21 cellular contexts compared by ENCODE assay signal in the genomic region with DNA sequence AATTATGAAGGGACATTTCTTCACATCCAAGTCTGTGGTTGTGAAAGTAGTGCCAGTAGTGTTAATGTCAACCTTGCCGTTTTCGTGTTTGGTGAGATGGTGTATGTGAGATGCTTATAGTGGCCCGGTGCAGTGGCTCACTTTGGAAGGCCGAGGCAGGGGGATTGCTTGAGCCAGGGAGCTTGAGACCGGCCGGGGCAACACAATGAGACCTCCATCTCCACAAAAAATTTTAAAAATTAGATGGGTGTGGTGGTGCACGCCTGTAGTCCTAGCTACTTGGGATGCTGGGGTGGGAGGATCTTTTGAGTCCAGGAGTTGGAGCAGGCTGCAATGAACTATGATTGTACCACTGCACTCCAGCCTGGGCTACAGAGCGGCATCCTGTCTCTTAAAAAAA. TPM values are rescaled to one million over a fixed set of nuclear protein-coding genes. Genes with fewer than 3 reads are reported as not detected.
DNase-seq lines count a peak whose midpoint lies in the region; ATAC-seq and TF ChIP-seq lines count a peak whose summit lies in the region.
"Had no signal": no experiment of that assay in that cellular context is flagged by ENCODE, and none has a peak within 500 bp of the region (broad histone marks: within the 10 kb centered on the region; RNA-seq: fewer than 3 reads in every experiment).

No MANE protein-coding gene starts in this region.

- H3K36me3 Mint-ChIP-seq in GM23338 (ENCODE audit: low read depth): no peaks in the 10 kb centered on the region
- H3K36me3 Mint-ChIP-seq: CD4-positive, CD25-positive, alpha-beta regulatory T cell; CD8-positive, alpha-beta T cell had no signal

- H3K9me3 ChIP-seq in BLaER1 (no peaks in the 10 kb centered on the region), tibial artery (no peaks in the 10 kb centered on the region)
- H3K9me3 ChIP-seq: A549, BE2C, Caco-2 had no signal

- peak overlapping the region; percentile 55; the same call in 1 of the 2 replicates for H3K4me3 ChIP-seq in BLaER1
- no peak overlapping the region for H3K4me3 ChIP-seq in GM23338
- H3K4me3 ChIP-seq in tibial artery: no peak overlapping the region
- H3K4me3 ChIP-seq: A549 had no signal

- no peaks in the 10 kb centered on the region for H3F3A ChIP-seq in GM23338 (replicated peaks; ENCODE audit: low read depth)

- intact Hi-C loops in tibial artery (cut with DNase I; ENCODE audit: low total_unique reads): no loop called here

- H4K20me1 ChIP-seq in BLaER1 (no peaks in the 10 kb centered on the region), GM23338 (replicated peaks; ENCODE audit: insufficient read depth) (no peaks in the 10 kb centered on the region)

- H3K27me3 ChIP-seq in BLaER1 (no peaks in the 10 kb centered on the region), GM23338 (ENCODE audit: insufficient read depth) (no peaks in the 10 kb centered on the region), tibial artery (no peaks in the 10 kb centered on the region)

- DNase-seq in GM23338 (ENCODE audit: low spot score) (no peak), left lobe of liver (ENCODE audit: low spot score) (peak; percentile 7), tibial artery (peak in 1 of 2 donors; percentile 49)
- no peak for DNase-seq in activated CD4-positive, alpha-beta T cell treated with anti-CD3 and anti-CD28 coated beads for 4 hours
- DNase-seq: 8988T; ACHN; AML-193; BE2C; Caco-2; CD4-positive, CD25-positive, alpha-beta regulatory T cell; CD8-positive, alpha-beta T cell; DMS153; DND-41; H9 had no signal

- no peaks in the 10 kb centered on the region for H3K79me2 ChIP-seq in GM23338 (replicated peaks; ENCODE audit: insufficient read depth)

- H2AFZ ChIP-seq in GM23338: no peak overlapping the region; the same call in 1 of the 2 replicates

- no peaks in the 10 kb centered on the region for H3K36me3 ChIP-seq in BLaER1
- no peaks in the 10 kb centered on the region for H3K36me3 ChIP-seq in GM23338 (ENCODE audit: insufficient read depth)
- H3K36me3 ChIP-seq in tibial artery: no peaks in the 10 kb centered on the region
- H3K36me3 ChIP-seq: BE2C had no signal

- H3K9ac ChIP-seq in BLaER1: no peak overlapping the region

- peak overlapping the region; percentile 39; the same call in 1 of the 2 replicates for H3K27ac ChIP-seq in BLaER1
- no peak overlapping the region for H3K27ac ChIP-seq in GM23338 (ENCODE audit: low read depth)
- peak overlapping the region; percentile 81 to 86 for H3K27ac ChIP-seq in tibial artery
- H3K27ac ChIP-seq: A549, C4-2B had no signal

- H3K9me2 ChIP-seq in GM23338 (ENCODE audit: insufficient read depth): no peaks in the 10 kb centered on the region

- H3K4me1 Mint-ChIP-seq in GM23338: peaks cover 50% of the 10 kb centered on the region

- peak overlapping the region; percentile 18; the same call in 1 of the 2 replicates for H3K27ac Mint-ChIP-seq in GM23338
- H3K27ac Mint-ChIP-seq: CD8-positive, alpha-beta T cell had no signal

- no peak for TF ChIP-seq CTCF in GM23338 (conservative IDR thresholded peaks at IDR 0.05; ENCODE audit: low read depth in 2 of 2)
- TF ChIP-seq CTCF in tibial artery (IDR thresholded peaks at IDR 0.05): no peak

- H3K4me1 ChIP-seq in BLaER1: peaks cover 56% of the 10 kb centered on the region
- H3K4me1 ChIP-seq in GM23338 (ENCODE audit: insufficient read depth): peaks cover 26% of the 10 kb centered on the region
- H3K4me1 ChIP-seq in tibial artery: peaks cover 0 to 37% (median 15%) of the 10 kb centered on the region in 4 donors
- H3K4me1 ChIP-seq: A549, BE2C, Caco-2 had no signal

- ATAC-seq in GM23338 (no peak), left lobe of liver (no peak), GM21381 (IDR thresholded peaks at IDR 0.05; ENCODE audit: unreplicated experiment) (no peak), HG02588 (IDR thresholded peaks at IDR 0.05; ENCODE audit: unreplicated experiment) (no peak)
- ATAC-seq: A549; CD8-positive, alpha-beta T cell; HCT116 had no signal

- H3K9me3 Mint-ChIP-seq in GM23338: no peaks in the 10 kb centered on the region
- H3K9me3 Mint-ChIP-seq: CD8-positive, alpha-beta T cell; H9 had no signal

- peaks cover 4% of the 10 kb centered on the region for H3K27me3 Mint-ChIP-seq in GM23338 (ENCODE audit: insufficient read depth, low read depth, poor library complexity)

- H3K4me3 Mint-ChIP-seq in GM23338: no peak overlapping the region
- H3K4me3 Mint-ChIP-seq: CD4-positive, CD25-positive, alpha-beta regulatory T cell; CD8-positive, alpha-beta T cell; H9 had no signal

- H3K4me2 ChIP-seq in BLaER1: peak overlapping the region; percentile 85
- no peak overlapping the region for H3K4me2 ChIP-seq in GM23338
- H3K4me2 ChIP-seq: A549 had no signal

TF ChIP-seq in GM23338, 12 proteins besides CTCF, POLR2A, EP300 and RAD21 (continues in another document):
- no peak for TF ChIP-seq JUNB (IDR thresholded peaks at IDR 0.05; ENCODE audit: unreplicated experiment)
- TF ChIP-seq POLR2AphosphoS5 (IDR thresholded peaks at IDR 0.05; ENCODE audit: low read depth): no peak
- TF ChIP-seq, protein P1, sequence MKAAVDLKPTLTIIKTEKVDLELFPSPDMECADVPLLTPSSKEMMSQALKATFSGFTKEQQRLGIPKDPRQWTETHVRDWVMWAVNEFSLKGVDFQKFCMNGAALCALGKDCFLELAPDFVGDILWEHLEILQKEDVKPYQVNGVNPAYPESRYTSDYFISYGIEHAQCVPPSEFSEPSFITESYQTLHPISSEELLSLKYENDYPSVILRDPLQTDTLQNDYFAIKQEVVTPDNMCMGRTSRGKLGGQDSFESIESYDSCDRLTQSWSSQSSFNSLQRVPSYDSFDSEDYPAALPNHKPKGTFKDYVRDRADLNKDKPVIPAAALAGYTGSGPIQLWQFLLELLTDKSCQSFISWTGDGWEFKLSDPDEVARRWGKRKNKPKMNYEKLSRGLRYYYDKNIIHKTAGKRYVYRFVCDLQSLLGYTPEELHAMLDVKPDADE (IDR thresholded peaks at IDR 0.05): no peak
- no peak for TF ChIP-seq ZNF331 (CRISPR knock-in tag; IDR thresholded peaks at IDR 0.05; ENCODE audit: low read depth)
- no peak for TF ChIP-seq ZNF114 (CRISPR knock-in tag; IDR thresholded peaks at IDR 0.05)
- no peak for TF ChIP-seq EZH2phosphoT487 (IDR thresholded peaks at IDR 0.05; ENCODE audit: unreplicated experiment)
- no peak for TF ChIP-seq STAT1 (IDR thresholded peaks at IDR 0.05; ENCODE audit: unreplicated experiment)
- TF ChIP-seq, protein P2, sequence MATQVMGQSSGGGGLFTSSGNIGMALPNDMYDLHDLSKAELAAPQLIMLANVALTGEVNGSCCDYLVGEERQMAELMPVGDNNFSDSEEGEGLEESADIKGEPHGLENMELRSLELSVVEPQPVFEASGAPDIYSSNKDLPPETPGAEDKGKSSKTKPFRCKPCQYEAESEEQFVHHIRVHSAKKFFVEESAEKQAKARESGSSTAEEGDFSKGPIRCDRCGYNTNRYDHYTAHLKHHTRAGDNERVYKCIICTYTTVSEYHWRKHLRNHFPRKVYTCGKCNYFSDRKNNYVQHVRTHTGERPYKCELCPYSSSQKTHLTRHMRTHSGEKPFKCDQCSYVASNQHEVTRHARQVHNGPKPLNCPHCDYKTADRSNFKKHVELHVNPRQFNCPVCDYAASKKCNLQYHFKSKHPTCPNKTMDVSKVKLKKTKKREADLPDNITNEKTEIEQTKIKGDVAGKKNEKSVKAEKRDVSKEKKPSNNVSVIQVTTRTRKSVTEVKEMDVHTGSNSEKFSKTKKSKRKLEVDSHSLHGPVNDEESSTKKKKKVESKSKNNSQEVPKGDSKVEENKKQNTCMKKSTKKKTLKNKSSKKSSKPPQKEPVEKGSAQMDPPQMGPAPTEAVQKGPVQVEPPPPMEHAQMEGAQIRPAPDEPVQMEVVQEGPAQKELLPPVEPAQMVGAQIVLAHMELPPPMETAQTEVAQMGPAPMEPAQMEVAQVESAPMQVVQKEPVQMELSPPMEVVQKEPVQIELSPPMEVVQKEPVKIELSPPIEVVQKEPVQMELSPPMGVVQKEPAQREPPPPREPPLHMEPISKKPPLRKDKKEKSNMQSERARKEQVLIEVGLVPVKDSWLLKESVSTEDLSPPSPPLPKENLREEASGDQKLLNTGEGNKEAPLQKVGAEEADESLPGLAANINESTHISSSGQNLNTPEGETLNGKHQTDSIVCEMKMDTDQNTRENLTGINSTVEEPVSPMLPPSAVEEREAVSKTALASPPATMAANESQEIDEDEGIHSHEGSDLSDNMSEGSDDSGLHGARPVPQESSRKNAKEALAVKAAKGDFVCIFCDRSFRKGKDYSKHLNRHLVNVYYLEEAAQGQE (IDR thresholded peaks at IDR 0.05; ENCODE audit: unreplicated experiment): no peak
- no peak for TF ChIP-seq EZH2 (IDR thresholded peaks at IDR 0.05; ENCODE audit: low read depth, unreplicated experiment)
- no peak for TF ChIP-seq CREB1 (CRISPR knock-in tag; IDR thresholded peaks at IDR 0.05; ENCODE audit: low read depth)
- TF ChIP-seq NANOG (IDR thresholded peaks at IDR 0.05; ENCODE audit: borderline replicate concordance): no peak

RNA-seq across cellular contexts. Expression of a gene that starts 37.4 kb away (rescaled TPM):
- total RNA-seq in GM23338 (2014; rRNA removed; shearing (Covaris generic)): 0.12 TPM in 1 of 2 replicates, not detected in the other
- polyA plus RNA-seq in GM23338 (2016; fragmentation: Nextera tagmentation; extraction: Ambion mirVana): not detected in 2 replicates
- 0.23 TPM for total RNA-seq in left lobe of liver
- total RNA-seq: CD4-positive, CD25-positive, alpha-beta regulatory T cell; CD8-positive, alpha-beta T cell; H4; H9 had no signal

RNA-seq across cellular contexts. Expression of a gene that starts 47.2 kb away (rescaled TPM):
- total RNA-seq in GM23338 (2014; rRNA removed; shearing (Covaris generic)): 91.3 and 91.4 TPM in 2 replicates
- 228 and 230 TPM in 2 replicates for polyA plus RNA-seq in GM23338 (2016; fragmentation: Nextera tagmentation; extraction: Ambion mirVana)
- 28.8 TPM for total RNA-seq in left lobe of liver

RNA-seq across cellular contexts. Expression of a gene that starts 48.1 kb away (rescaled TPM):
- 339 and 346 TPM in 2 replicates for total RNA-seq in GM23338 (2014; rRNA removed; shearing (Covaris generic))
- polyA plus RNA-seq in GM23338 (2016; fragmentation: Nextera tagmentation; extraction: Ambion mirVana): 200 and 222 TPM in 2 replicates
- 58.1 TPM for total RNA-seq in left lobe of liver

RNA-seq across cellular contexts. Expression of a gene that starts 53.3 kb away (rescaled TPM):
- total RNA-seq in GM23338 (2014; rRNA removed; shearing (Covaris generic)): 0.03 and 0.08 TPM in 2 replicates
- polyA plus RNA-seq in GM23338 (2016; fragmentation: Nextera tagmentation; extraction: Ambion mirVana): not detected in 2 replicates
- not detected for total RNA-seq in left lobe of liver
- total RNA-seq: Caco-2; CD4-positive, CD25-positive, alpha-beta regulatory T cell; CD8-positive, alpha-beta T cell; H4 had no signal
- polyA plus RNA-seq: A549; CD4-positive, CD25-positive, alpha-beta regulatory T cell had no signal
